In genomic region chr16:16178455-16179162, GRCh38 we compare ENCODE assay signal across 2 cellular contexts.
TF ChIP-seq lines count a peak whose summit lies in the region.

No MANE protein-coding gene starts in this region.

TF ChIP-seq in HepG2, 621 proteins besides CTCF, POLR2A, EP300 and RAD21:
- TF ChIP-seq ZMYM4 (CRISPR knock-in tag; IDR thresholded peaks at IDR 0.05): no peak
- TF ChIP-seq ZNF589 (CRISPR knock-in tag; conservative IDR thresholded peaks at IDR 0.05): no peak
- TF ChIP-seq SSRP1 (CRISPR knock-in tag; IDR thresholded peaks at IDR 0.05): no peak
- TF ChIP-seq STAT6 (CRISPR knock-in tag; IDR thresholded peaks at IDR 0.05; ENCODE audit: borderline replicate concordance): no peak
- TF ChIP-seq GABPB1 (CRISPR knock-in tag; IDR thresholded peaks at IDR 0.05): no peak
- peak in 1 of 2 experiments; percentile 12; a peak in 2 of 4 replicates for TF ChIP-seq MAFK (conservative IDR thresholded peaks at IDR 0.05 in 1 of 2, IDR thresholded peaks at IDR 0.05 in 1 of 2; ENCODE audit: low read length in 2 of 2)
- TF ChIP-seq RBAK (CRISPR knock-in tag; IDR thresholded peaks at IDR 0.05): peak; percentile 99
- TF ChIP-seq ZNF280B (CRISPR knock-in tag; IDR thresholded peaks at IDR 0.05; ENCODE audit: borderline replicate concordance): 0 out of 2 replicates have a peak, but pooled peaks have one; percentile 29
- TF ChIP-seq, protein P1, sequence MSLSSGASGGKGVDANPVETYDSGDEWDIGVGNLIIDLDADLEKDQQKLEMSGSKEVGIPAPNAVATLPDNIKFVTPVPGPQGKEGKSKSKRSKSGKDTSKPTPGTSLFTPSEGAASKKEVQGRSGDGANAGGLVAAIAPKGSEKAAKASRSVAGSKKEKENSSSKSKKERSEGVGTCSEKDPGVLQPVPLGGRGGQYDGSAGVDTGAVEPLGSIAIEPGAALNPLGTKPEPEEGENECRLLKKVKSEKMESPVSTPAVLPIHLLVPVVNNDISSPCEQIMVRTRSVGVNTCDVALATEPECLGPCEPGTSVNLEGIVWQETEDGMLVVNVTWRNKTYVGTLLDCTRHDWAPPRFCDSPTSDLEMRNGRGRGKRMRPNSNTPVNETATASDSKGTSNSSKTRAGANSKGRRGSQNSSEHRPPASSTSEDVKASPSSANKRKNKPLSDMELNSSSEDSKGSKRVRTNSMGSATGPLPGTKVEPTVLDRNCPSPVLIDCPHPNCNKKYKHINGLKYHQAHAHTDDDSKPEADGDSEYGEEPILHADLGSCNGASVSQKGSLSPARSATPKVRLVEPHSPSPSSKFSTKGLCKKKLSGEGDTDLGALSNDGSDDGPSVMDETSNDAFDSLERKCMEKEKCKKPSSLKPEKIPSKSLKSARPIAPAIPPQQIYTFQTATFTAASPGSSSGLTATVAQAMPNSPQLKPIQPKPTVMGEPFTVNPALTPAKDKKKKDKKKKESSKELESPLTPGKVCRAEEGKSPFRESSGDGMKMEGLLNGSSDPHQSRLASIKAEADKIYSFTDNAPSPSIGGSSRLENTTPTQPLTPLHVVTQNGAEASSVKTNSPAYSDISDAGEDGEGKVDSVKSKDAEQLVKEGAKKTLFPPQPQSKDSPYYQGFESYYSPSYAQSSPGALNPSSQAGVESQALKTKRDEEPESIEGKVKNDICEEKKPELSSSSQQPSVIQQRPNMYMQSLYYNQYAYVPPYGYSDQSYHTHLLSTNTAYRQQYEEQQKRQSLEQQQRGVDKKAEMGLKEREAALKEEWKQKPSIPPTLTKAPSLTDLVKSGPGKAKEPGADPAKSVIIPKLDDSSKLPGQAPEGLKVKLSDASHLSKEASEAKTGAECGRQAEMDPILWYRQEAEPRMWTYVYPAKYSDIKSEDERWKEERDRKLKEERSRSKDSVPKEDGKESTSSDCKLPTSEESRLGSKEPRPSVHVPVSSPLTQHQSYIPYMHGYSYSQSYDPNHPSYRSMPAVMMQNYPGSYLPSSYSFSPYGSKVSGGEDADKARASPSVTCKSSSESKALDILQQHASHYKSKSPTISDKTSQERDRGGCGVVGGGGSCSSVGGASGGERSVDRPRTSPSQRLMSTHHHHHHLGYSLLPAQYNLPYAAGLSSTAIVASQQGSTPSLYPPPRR (CRISPR knock-in tag; IDR thresholded peaks at IDR 0.05; ENCODE audit: borderline replicate concordance): 0 out of 2 replicates have a peak, but pooled peaks have one; percentile 22
- TF ChIP-seq KLF16 (CRISPR knock-in tag; IDR thresholded peaks at IDR 0.05): no peak
- TF ChIP-seq PATZ1 (CRISPR knock-in tag; IDR thresholded peaks at IDR 0.05): no peak
- TF ChIP-seq, protein P2, sequence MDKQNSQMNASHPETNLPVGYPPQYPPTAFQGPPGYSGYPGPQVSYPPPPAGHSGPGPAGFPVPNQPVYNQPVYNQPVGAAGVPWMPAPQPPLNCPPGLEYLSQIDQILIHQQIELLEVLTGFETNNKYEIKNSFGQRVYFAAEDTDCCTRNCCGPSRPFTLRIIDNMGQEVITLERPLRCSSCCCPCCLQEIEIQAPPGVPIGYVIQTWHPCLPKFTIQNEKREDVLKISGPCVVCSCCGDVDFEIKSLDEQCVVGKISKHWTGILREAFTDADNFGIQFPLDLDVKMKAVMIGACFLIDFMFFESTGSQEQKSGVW (CRISPR knock-in tag; IDR thresholded peaks at IDR 0.05; ENCODE audit: borderline replicate concordance): no peak

TF ChIP-seq in K562, 482 proteins besides CTCF, POLR2A, EP300 and RAD21:
- peak; percentile 18 for TF ChIP-seq RBM25 (IDR thresholded peaks at IDR 0.05; ENCODE audit: low read depth, low read length, severe bottlenecking)
- TF ChIP-seq HDAC2 (IDR thresholded peaks at IDR 0.05): no peak
- peak in 1 of 2 experiments; percentile 50; a peak in 1 of 3 replicates for TF ChIP-seq CBX3 (IDR thresholded peaks at IDR 0.05; ENCODE audit: borderline replicate concordance in 1 of 2, low read length in 2 of 2)
